In genomic region chr11:133086518-133086917, GRCh38 we compare ENCODE assay signal across 28 cellular contexts.
"Had no signal": no experiment of that assay in that cellular context is flagged by ENCODE, and none has a peak within 500 bp of the region (broad histone marks: within the 10 kb centered on the region; RNA-seq: fewer than 3 reads in every experiment).

No MANE protein-coding gene starts in this region.

- H3K9me3 Mint-ChIP-seq: stimulated activated memory B cell treated with anti-CD40 and anti-IgM and Interleukin-4, amounts not matched to agents 10 μg/mL and 1 μg/mL and 100 μg/mL, for 72 hours; type B pancreatic cell had no signal

- H3K36me3 ChIP-seq: stomach, suprapubic skin, thoracic aorta, thyroid gland, tibial artery, tibial nerve, transverse colon, upper lobe of left lung, upper lobe of right lung, uterus, vagina had no signal

- H3K4me1 ChIP-seq: testis, uterus had no signal

- H3K27ac ChIP-seq: stomach, suprapubic skin, testis, thoracic aorta, thyroid gland, tibial artery, tibial nerve, transverse colon, upper lobe of left lung, upper lobe of right lung, uterus, vagina had no signal

- H3K4me3 Mint-ChIP-seq: stimulated activated effector memory CD8-positive, alpha-beta T cell treated with anti-CD3 and anti-CD28 coated beads, Interleukin-12 subunit alpha, Interleukin-12 subunit beta, amount 100 ng/mL, for 72 hours; stimulated activated memory B cell treated with anti-CD40 and anti-IgM and Interleukin-4, amounts not matched to agents 10 μg/mL and 1 μg/mL and 100 μg/mL, for 72 hours; stimulated activated naive B cell treated with anti-CD40 and anti-IgM and Interleukin-4, amounts not matched to agents 10 μg/mL and 1 μg/mL and 100 μg/mL, for 72 hours; stimulated activated naive CD8-positive, alpha-beta T cell treated with anti-CD3 and anti-CD28 coated beads, Interleukin-15, amount 100 ng/mL, for 72 hours; stimulated activated naive CD8-positive, alpha-beta T cell treated with anti-CD3 and anti-CD28 coated beads, Interleukin-15, Interleukin-2, amounts not matched to agents 100 ng/mL and 50 ng/mL, for 24 hours; type B pancreatic cell had no signal

- H3K27me3 ChIP-seq: testis, thyroid gland, vagina had no signal

- H3K27ac Mint-ChIP-seq: stimulated activated effector memory CD8-positive, alpha-beta T cell treated with anti-CD3 and anti-CD28 coated beads, Interleukin-12 subunit alpha, Interleukin-12 subunit beta, amount 100 ng/mL, for 72 hours; stimulated activated memory B cell treated with anti-CD40 and anti-IgM and Interleukin-4, amounts not matched to agents 10 μg/mL and 1 μg/mL and 100 μg/mL, for 72 hours; stimulated activated naive B cell treated with anti-CD40 and anti-IgM and Interleukin-4, amounts not matched to agents 10 μg/mL and 1 μg/mL and 100 μg/mL, for 72 hours; stimulated activated naive CD8-positive, alpha-beta T cell treated with anti-CD3 and anti-CD28 coated beads, Interleukin-15, amount 100 ng/mL, for 72 hours; stimulated activated naive CD8-positive, alpha-beta T cell treated with anti-CD3 and anti-CD28 coated beads, Interleukin-15, Interleukin-2, amounts not matched to agents 100 ng/mL and 50 ng/mL, for 24 hours; type B pancreatic cell had no signal

- H3K4me1 Mint-ChIP-seq: stimulated activated effector memory CD8-positive, alpha-beta T cell treated with anti-CD3 and anti-CD28 coated beads, Interleukin-12 subunit alpha, Interleukin-12 subunit beta, amount 100 ng/mL, for 72 hours; stimulated activated naive CD8-positive, alpha-beta T cell treated with anti-CD3 and anti-CD28 coated beads, Interleukin-15, amount 100 ng/mL, for 72 hours had no signal

- ATAC-seq: stimulated activated effector memory CD8-positive, alpha-beta T cell treated with anti-CD3 and anti-CD28 coated beads, Interleukin-12 subunit alpha, Interleukin-12 subunit beta, amount 100 ng/mL, for 72 hours; stimulated activated memory B cell treated with anti-CD40 and anti-IgM and Interleukin-4, amounts not matched to agents 10 μg/mL and 1 μg/mL and 100 μg/mL, for 72 hours; stimulated activated naive B cell treated with anti-CD40 and anti-IgM and Interleukin-4, amounts not matched to agents 10 μg/mL and 1 μg/mL and 100 μg/mL, for 72 hours; stimulated activated naive CD8-positive, alpha-beta T cell treated with anti-CD3 and anti-CD28 coated beads, Interleukin-15, amount 100 ng/mL, for 72 hours; stimulated activated naive CD8-positive, alpha-beta T cell treated with anti-CD3 and anti-CD28 coated beads, Interleukin-15, Interleukin-2, amounts not matched to agents 100 U/mL and 50 U/mL, for 24 hours; upper lobe of right lung had no signal

- H3K4me3 ChIP-seq: stomach, suprapubic skin, testis, thoracic aorta, thyroid gland, tibial artery, tibial nerve, transverse colon, upper lobe of left lung, upper lobe of right lung, uterus, vagina had no signal

- DNase-seq: stimulated activated CD4-positive, alpha-beta T cell treated with anti-CD3 and anti-CD28 coated beads, Interleukin-2, amount 100 ng/mL, for 48 hours; stimulated activated CD4-positive, alpha-beta T cell treated with anti-CD3 and anti-CD28 coated beads, Interleukin-4, amount 100 ng/mL, for 1 hour; stimulated activated CD4-positive, alpha-beta T cell treated with anti-CD3 and anti-CD28 coated beads, Interleukin-4, amount 100 ng/mL, for 24 hours; stimulated activated CD4-positive, alpha-beta T cell treated with anti-CD3 and anti-CD28 coated beads, Interleukin-4, amount 100 ng/mL, for 4 hours; stimulated activated CD8-positive, alpha-beta memory T cell treated with anti-CD3 and anti-CD28 coated beads, Interleukin-4, amount 100 ng/mL, for 48 hours; stimulated activated naive B cell treated with anti-CD40 and anti-IgM and Interleukin-4, amounts not matched to agents 10 μg/mL and 1 μg/mL and 100 μg/mL, for 72 hours; stimulated activated naive CD4-positive, alpha-beta T cell; stimulated activated naive CD4-positive, alpha-beta T cell treated with Interleukin-2 at 50 U/mL for 16 hours; stimulated activated naive CD8-positive, alpha-beta T cell treated with anti-CD3 and anti-CD28 coated beads, Interleukin-15, amount 100 ng/mL, for 72 hours; stimulated activated naive CD8-positive, alpha-beta T cell treated with anti-CD3 and anti-CD28 coated beads, Interleukin-15, Interleukin-2, amounts not matched to agents 100 U/mL and 50 U/mL, for 24 hours; stomach; substantia nigra; testis; thyroid gland; tibial artery; transverse colon; trophoblast cell; upper lobe of left lung; upper lobe of right lung; uterus had no signal

- H3K36me3 Mint-ChIP-seq: stimulated activated effector memory CD8-positive, alpha-beta T cell treated with anti-CD3 and anti-CD28 coated beads, Interleukin-12 subunit alpha, Interleukin-12 subunit beta, amount 100 ng/mL, for 72 hours; stimulated activated memory B cell treated with anti-CD40 and anti-IgM and Interleukin-4, amounts not matched to agents 10 μg/mL and 1 μg/mL and 100 μg/mL, for 72 hours; type B pancreatic cell had no signal

- H3K9me3 ChIP-seq: stomach, suprapubic skin, testis, thoracic aorta, thyroid gland, tibial artery, tibial nerve, transverse colon, upper lobe of left lung, upper lobe of right lung, uterus, vagina had no signal
